In genomic region chr4:17347445-17347844, GRCh38 we compare ENCODE assay signal across 7 cellular contexts.
DNase-seq lines count a peak whose midpoint lies in the region; ATAC-seq and TF ChIP-seq lines count a peak whose summit lies in the region.

No MANE protein-coding gene starts in this region.

- TF ChIP-seq CTCF in GM12864 (IDR thresholded peaks at IDR 0.05; ENCODE audit: low read depth, low read length, missing control alignments) (peak; percentile 63), epithelial cell of esophagus (IDR thresholded peaks at IDR 0.05; ENCODE audit: insufficient read depth, low read depth, low read length, missing control alignments) (peak; percentile 34), prostate gland (IDR thresholded peaks at IDR 0.05) (peak in 3 of 4 experiments; percentile 22 to 44 (median 37))

- peak; percentile 57 for ATAC-seq in HG02798 (IDR thresholded peaks at IDR 0.05; ENCODE audit: poor library complexity, unreplicated experiment)

- TF ChIP-seq POLR2A in prostate gland (IDR thresholded peaks at IDR 0.05), result no peak

- no peaks in the 10 kb centered on the region for H3K9me3 ChIP-seq in prostate gland

- no peaks in the 10 kb centered on the region for H3K36me3 ChIP-seq in prostate gland

- H3K4me1 ChIP-seq in prostate gland (replicated peaks), result no peaks in the 10 kb centered on the region

- no peak for DNase-seq in GM12864 (ENCODE audit: low read depth)
- DNase-seq in SW480 (ENCODE audit: low spot score), result peak; percentile 33
- peak; percentile 29 for DNase-seq in epithelial cell of esophagus (ENCODE audit: low read depth)
- peak; percentile 9 for DNase-seq in prostate gland (ENCODE audit: low spot score)
- DNase-seq in NCI-H1417 treated with DMSO at 0.1 percent for 48 hours (lab: John Stamatoyannopoulos, UW), result no peak
- DNase-seq in DMS79 treated with DMSO at 0.1 percent for 48 hours (lab: John Stamatoyannopoulos, UW), result no peak

- H3K27me3 ChIP-seq in prostate gland (replicated peaks; ENCODE audit: insufficient read depth), result no peaks in the 10 kb centered on the region

- H3K4me3 ChIP-seq in GM12864 (ENCODE audit: low read depth, low read length) (no peak overlapping the region), epithelial cell of esophagus (ENCODE audit: low read length) (no peak overlapping the region), prostate gland (no peak overlapping the region)

- H3K27ac ChIP-seq in prostate gland, result no peak overlapping the region

- intact Hi-C loops in prostate gland (cut with DNase I), result loop anchor here (5.0 kb wide), 1 partner anchor 125 kb away; no protein-coding TSS in a partner anchor

- 45% methylated on average over 2 of the region's 2 CpGs for WGBS in prostate gland

Comparison
In these comparisons a context has a peak if more than half of its experiments do, and no peak if none do; other contexts are left out.
1. DNase-seq: peak in SW480 (single experiment), epithelial cell of esophagus (single experiment) and prostate gland (single experiment); none in GM12864 (single experiment), NCI-H1417 treated with DMSO at 0.1 percent for 48 hours (single experiment) and DMS79 treated with DMSO at 0.1 percent for 48 hours (single experiment).
2. Peak in every context shown above with its lines, with median percentiles within 50 percentile points of each other: CTCF ChIP-seq.